ENCODE assay signal across 9 cellular contexts in the genomic region with DNA sequence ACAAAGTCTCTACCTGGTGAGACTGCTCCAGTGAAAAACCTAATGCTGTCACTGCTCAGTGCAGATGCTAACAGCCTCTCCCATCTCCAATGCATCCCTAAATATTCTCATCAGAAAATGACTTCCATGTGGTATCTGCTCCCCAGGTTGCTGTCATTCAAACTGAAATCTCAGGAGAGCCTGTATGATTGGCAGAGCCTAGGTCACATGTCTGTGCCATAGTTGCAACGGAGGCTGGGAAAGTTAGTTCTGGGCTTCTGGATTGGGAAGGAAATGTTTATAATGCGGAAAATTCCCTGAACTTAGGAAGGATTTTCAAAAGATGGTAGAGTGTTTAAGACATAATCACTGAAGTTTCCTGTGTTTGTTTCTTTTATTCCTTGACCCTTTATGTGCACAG.
"Had no signal": no experiment of that assay in that cellular context is flagged by ENCODE, and none has a peak within 500 bp of the region (broad histone marks: within the 10 kb centered on the region; RNA-seq: fewer than 3 reads in every experiment).

No MANE protein-coding gene starts in this region.

- H3K4me3 Mint-ChIP-seq: H9 had no signal

- H3K9me3 Mint-ChIP-seq: H9 had no signal

- H3K4me2 ChIP-seq: KMS-11 had no signal

- H2AFZ ChIP-seq: GM23248 had no signal

- H3K27ac Mint-ChIP-seq: H9 had no signal

- H3K27ac ChIP-seq: GM23248, KMS-11 had no signal

- FAIRE-seq: H54, HTR-8/SVneo had no signal

- H3K4me3 ChIP-seq: GM23248 had no signal

- DNase-seq: GM23248, GOT3, H9, HCEC 1CT, IMR-90, KBM-7 had no signal

- H3K9ac ChIP-seq: GM23248, KMS-11 had no signal
